ENCODE assay signal across 1 cellular context in genomic region chr4:2259541-2260267, GRCh38.
TF ChIP-seq lines count a peak whose summit lies in the region.

No MANE protein-coding gene starts in this region.

TF ChIP-seq in GM12878, 131 proteins besides CTCF, POLR2A, EP300 and RAD21:
- TF ChIP-seq E2F8 (IDR thresholded peaks at IDR 0.05; ENCODE audit: low read depth, partially characterized antibody) (no peak), ETV6 (conservative IDR thresholded peaks at IDR 0.05 in 1 of 2, IDR thresholded peaks at IDR 0.05 in 1 of 2; ENCODE audit: borderline replicate concordance in 1 of 2, low read depth in 1 of 2) (no peak), ZSCAN29 (IDR thresholded peaks at IDR 0.05) (no peak), RFX5 (IDR thresholded peaks at IDR 0.05; ENCODE audit: low read depth, low read length) (no peak), MXI1 (IDR thresholded peaks at IDR 0.05; ENCODE audit: low read depth, low read length) (no peak), ZBTB40 (IDR thresholded peaks at IDR 0.05; ENCODE audit: borderline replicate concordance) (no peak), CEBPZ (IDR thresholded peaks at IDR 0.05; ENCODE audit: low read depth, low read length) (no peak)
